ENCODE assay signal across 9 cellular contexts in genomic region chr5:2739360-2740050, GRCh38. TPM values are rescaled to one million over a fixed set of nuclear protein-coding genes. Genes with fewer than 3 reads are reported as not detected.
DNase-seq lines count a peak whose midpoint lies in the region; ATAC-seq and TF ChIP-seq lines count a peak whose summit lies in the region.
"Had no signal": no experiment of that assay in that cellular context is flagged by ENCODE, and none has a peak within 500 bp of the region (broad histone marks: within the 10 kb centered on the region; RNA-seq: fewer than 3 reads in every experiment).

No MANE protein-coding gene starts in this region.

- H2AFZ ChIP-seq in fibroblast of lung (ENCODE audit: low read length) = no peak overlapping the region

- H3K9me3 ChIP-seq in fibroblast of lung (ENCODE audit: control insufficient read depth, insufficient read depth, low read depth, low read length) = no peaks in the 10 kb centered on the region

- no peaks in the 10 kb centered on the region for H3K36me3 Mint-ChIP-seq in natural killer cell treated with Interleukin-12 subunit alpha and Interleukin-12 subunit beta and Interleukin-15 and Interleukin-18, amount 100 ng/mL, for 72 hours
- H3K36me3 Mint-ChIP-seq in natural killer cell = no peaks in the 10 kb centered on the region

- peaks cover 10% of the 10 kb centered on the region for H3K27me3 ChIP-seq in fibroblast of lung (ENCODE audit: control insufficient read depth, insufficient read depth, low read length)

- DNase-seq in natural killer cell treated with Interleukin-12 subunit alpha and Interleukin-12 subunit beta and Interleukin-15 and Interleukin-18, amount 100 ng/mL, for 72 hours (ENCODE audit: low spot score) = no peak
- no peak for DNase-seq in natural killer cell
- DNase-seq in fibroblast of lung (ENCODE audit: low read depth in 2 of 2) = no peak
- peak; percentile 19 for DNase-seq in myocyte (ENCODE audit: low read depth)
- DNase-seq in KBM-7 = no peak
- DNase-seq in AML-193 (lab: John Stamatoyannopoulos, UW) = no peak
- DNase-seq in putamen (ENCODE audit: low spot score) = no peak
- DNase-seq: activated T-cell treated with anti-CD3 and anti-CD28 coated beads, Interleukin-2, amount 50 U/mL, for 4 hours had no signal

- H3K27ac Mint-ChIP-seq in natural killer cell treated with Interleukin-12 subunit alpha and Interleukin-12 subunit beta and Interleukin-15 and Interleukin-18, amount 100 ng/mL, for 72 hours = no peak overlapping the region
- H3K27ac Mint-ChIP-seq in natural killer cell = no peak overlapping the region

- no peak overlapping the region for H3K4me3 Mint-ChIP-seq in natural killer cell treated with Interleukin-12 subunit alpha and Interleukin-12 subunit beta and Interleukin-15 and Interleukin-18, amount 100 ng/mL, for 72 hours
- no peak overlapping the region for H3K4me3 Mint-ChIP-seq in natural killer cell
- H3K4me3 Mint-ChIP-seq: activated T-cell treated with anti-CD3 and anti-CD28 coated beads, Interleukin-2, amount 50 U/mL, for 4 hours had no signal

- ATAC-seq in natural killer cell treated with Interleukin-12 subunit alpha and Interleukin-12 subunit beta and Interleukin-15 and Interleukin-18, amount 100 ng/mL, for 72 hours = peak; percentile 32 to 52
- no peak for ATAC-seq in natural killer cell
- no peak for ATAC-seq in HG02973 (IDR thresholded peaks at IDR 0.05; ENCODE audit: unreplicated experiment)

- H3K4me1 Mint-ChIP-seq in natural killer cell treated with Interleukin-12 subunit alpha and Interleukin-12 subunit beta and Interleukin-15 and Interleukin-18, amount 100 ng/mL, for 72 hours (ENCODE audit: low read depth in 2 of 2) = no peaks in the 10 kb centered on the region
- H3K4me1 Mint-ChIP-seq in natural killer cell = no peaks in the 10 kb centered on the region

- no peaks in the 10 kb centered on the region for H3K4me1 ChIP-seq in fibroblast of lung (ENCODE audit: control insufficient read depth, extremely low read depth, insufficient read depth, low read length)

- peak overlapping the region; percentile 13 for H3K4me2 ChIP-seq in fibroblast of lung (ENCODE audit: extremely low read depth, insufficient read depth, low read length)

- peak overlapping the region in 3 of 4 experiments; percentile 17 to 58 (median 31) for H3K4me3 ChIP-seq in fibroblast of lung (replicated peaks in 1 of 4; ENCODE audit: control extremely low read depth in 1 of 4, insufficient read depth in 1 of 4, low read depth in 3 of 4, low read length in 4 of 4)

- no peaks in the 10 kb centered on the region for H3K9me3 Mint-ChIP-seq in natural killer cell treated with Interleukin-12 subunit alpha and Interleukin-12 subunit beta and Interleukin-15 and Interleukin-18, amount 100 ng/mL, for 72 hours
- no peaks in the 10 kb centered on the region for H3K9me3 Mint-ChIP-seq in natural killer cell
- H3K9me3 Mint-ChIP-seq: activated T-cell treated with anti-CD3 and anti-CD28 coated beads, Interleukin-2, amount 50 U/mL, for 4 hours had no signal

- TF ChIP-seq CTCF in natural killer cell (IDR thresholded peaks at IDR 0.05) (no peak), fibroblast of lung (conservative IDR thresholded peaks at IDR 0.05 in 1 of 2, IDR thresholded peaks at IDR 0.05 in 1 of 2; ENCODE audit: low read depth in 1 of 2, low read length in 2 of 2) (no peak)

- in situ Hi-C loops in KBM-7 (cut with MboI; ENCODE audit: low pct_unique_long_range_greater_than_20kb, low sequenced_read_pairs) = no loop called here

- H3K27ac ChIP-seq in fibroblast of lung (ENCODE audit: insufficient read depth, low read length) = no peak overlapping the region

- peaks cover 32 to 33% of the 10 kb centered on the region in 2 donors for H3K27me3 Mint-ChIP-seq in natural killer cell treated with Interleukin-12 subunit alpha and Interleukin-12 subunit beta and Interleukin-15 and Interleukin-18, amount 100 ng/mL, for 72 hours
- H3K27me3 Mint-ChIP-seq in natural killer cell (ENCODE audit: low read depth in 2 of 2) = peaks cover 44 to 49% of the 10 kb centered on the region in 2 donors

- H4K20me1 ChIP-seq in fibroblast of lung (ENCODE audit: control insufficient read depth, extremely low read depth, insufficient read depth, low read length) = no peaks in the 10 kb centered on the region

- H3K79me2 ChIP-seq in fibroblast of lung (ENCODE audit: control insufficient read depth, insufficient read depth, low read length) = no peaks in the 10 kb centered on the region

- intact Hi-C loops in natural killer cell (cut with micrococcal nuclease) = no loop called here

- H3K9ac ChIP-seq in fibroblast of lung (ENCODE audit: insufficient read depth, low read length) = peak overlapping the region; percentile 2

- H3K36me3 ChIP-seq in fibroblast of lung (ENCODE audit: control insufficient read depth, insufficient read depth, low read length) = no peaks in the 10 kb centered on the region

RNA-seq across cellular contexts. Expression of gene IRX2, which starts 12.0 kb away (rescaled TPM):
- not detected for total RNA-seq in natural killer cell treated with Interleukin-12 subunit alpha and Interleukin-12 subunit beta and Interleukin-15 and Interleukin-18, amount 100 ng/mL, for 72 hours
- total RNA-seq in natural killer cell (not detected), fibroblast of lung (0.26 and 0.33 TPM in 2 replicates), myocyte (7.2 and 7.7 TPM in 2 replicates)
- 0.40 and 0.88 TPM in 2 replicates for polyA plus RNA-seq in fibroblast of lung
- polyA plus RNA-seq in fibroblast of lung (2012) = 0.71 and 1.4 TPM in 2 replicates
- 0.11 and 0.39 TPM in 2 replicates for polyA minus RNA-seq in fibroblast of lung (ENCODE audit: low replicate concordance)
- 2.1 TPM for polyA plus RNA-seq in myocyte (2012)

Comparison
In these comparisons a context has a peak if more than half of its experiments do, and no peak if none do; other contexts are left out.
1. ATAC-seq: peak in natural killer cell treated with Interleukin-12 subunit alpha and Interleukin-12 subunit beta and Interleukin-15 and Interleukin-18, amount 100 ng/mL, for 72 hours (2 of 2); none in natural killer cell (0 of 3) and HG02973 (single experiment).